ENCODE assay signal across 8 cellular contexts in genomic region chr15:55917881-55918296, GRCh38.
A peak's percentile ranks its signal among the peaks of the same experiment; 100 is the strongest.
DNase-seq lines count a peak whose midpoint lies in the region; ATAC-seq, FAIRE-seq and TF ChIP-seq lines count a peak whose summit lies in the region.

No MANE protein-coding gene starts in this region.

- in situ Hi-C loops in HepG2 (cut with HindIII; ENCODE audit: extremely low pct_ligation_motif_present, low pct_unique_long_range_greater_than_20kb): no loop called here

- no peak overlapping the region for H3K4me3 ChIP-seq in breast epithelium
- H3K4me3 ChIP-seq in HepG2 (replicated peaks in 1 of 3; ENCODE audit: insufficient read depth in 1 of 3, low read depth in 2 of 3, low read length in 3 of 3): no peak overlapping the region

- no peak overlapping the region for H2AFZ ChIP-seq in HepG2 (ENCODE audit: low read length)

- H3K4me2 ChIP-seq in HepG2 (ENCODE audit: low read depth, low read length): no peak overlapping the region

- FAIRE-seq in HepG2 (lab: Jason Lieb, UNC): no peak

- CTCF ChIA-PET in HepG2 (lab: Yijun Ruan, JAX; ENCODE audit: low intra/inter-chr PET ratio, low total read pairs): interaction anchor here (0.8 kb wide), 1 partner anchor 135 kb away, joined by 3 read pairs; no protein-coding TSS in a partner anchor

- no peak for TF ChIP-seq POLR2A in breast epithelium (IDR thresholded peaks at IDR 0.05)
- TF ChIP-seq POLR2A in HepG2 (IDR thresholded peaks at IDR 0.05; ENCODE audit: insufficient read depth in 1 of 2, low read depth in 2 of 2, low read length in 2 of 2): no peak

- no peaks in the 10 kb centered on the region for H3K4me1 ChIP-seq in breast epithelium
- H3K4me1 ChIP-seq in HepG2 (ENCODE audit: insufficient read depth, low read length): peaks cover 10% of the 10 kb centered on the region; the same call in 1 of the 2 replicates

- H3K79me2 ChIP-seq in HepG2 (ENCODE audit: insufficient read depth, low read length): no peaks in the 10 kb centered on the region

- no peak for TF ChIP-seq RAD21 in HepG2 (CRISPR knock-in tag; IDR thresholded peaks at IDR 0.05)

- no peak overlapping the region for H3K9ac ChIP-seq in HepG2 (ENCODE audit: insufficient read depth, low read depth, low read length)

- DNase-seq in stimulated activated CD4-positive, alpha-beta T cell treated with anti-CD3 and anti-CD28 coated beads, Interleukin-4, amount 100 ng/mL, for 24 hours: peak; percentile 8
- DNase-seq in stimulated activated CD4-positive, alpha-beta T cell treated with anti-CD3 and anti-CD28 coated beads, Interleukin-4, amount 100 ng/mL, for 4 hours: no peak
- DNase-seq in NCI-H226 (peak; percentile 88), breast epithelium (ENCODE audit: low spot score in 2 of 2) (no peak), HepG2 (ENCODE audit: low spot score) (peak; percentile 58), DMS153 treated with DMSO at 0.1 percent for 48 hours (lab: John Stamatoyannopoulos, UW; ENCODE audit: unreplicated experiment) (no peak), GOT3 (lab: John Stamatoyannopoulos, UW) (no peak)

- BruUV-seq in HepG2 (replicated peaks; lab: Mats Ljungman, UMichigan): no TSS peak

- H4K20me1 ChIP-seq in HepG2 (ENCODE audit: insufficient read depth, low read length): no peaks in the 10 kb centered on the region

- intact Hi-C loops in breast epithelium (cut with DNase I; ENCODE audit: low total_unique reads): no loop called here
- intact Hi-C loops in HepG2 (cut with micrococcal nuclease; ENCODE audit: unreplicated experiment): loop anchor here (5.0 kb wide), 1 partner anchor 134 kb away; no protein-coding TSS in a partner anchor

- peak in 2 of 3 donors; percentile 11 to 34 for TF ChIP-seq CTCF in breast epithelium (IDR thresholded peaks at IDR 0.05)
- TF ChIP-seq CTCF in HepG2 (CRISPR knock-in tag; IDR thresholded peaks at IDR 0.05): 0 out of 2 replicates have a peak, but pooled peaks have one; percentile 33

- H3K9me3 ChIP-seq in breast epithelium (no peaks in the 10 kb centered on the region), HepG2 (ENCODE audit: low read length) (no peaks in the 10 kb centered on the region)

- POLR2A ChIA-PET in HepG2 (lab: Yijun Ruan, JAX): interaction anchor here (0.7 kb wide), 1 partner anchor 35 kb away, joined by 4 read pairs; no protein-coding TSS in a partner anchor

- WGBS in HepG2 (ENCODE audit: low lambda C conversion rate): 0% methylated on average over 1 of the region's 1 CpG

- H3K27ac ChIP-seq in breast epithelium (no peak overlapping the region), HepG2 (ENCODE audit: extremely low read length, insufficient read depth, low read length) (no peak overlapping the region)

- H3K27me3 ChIP-seq in breast epithelium: no peaks in the 10 kb centered on the region
- H3K27me3 ChIP-seq in HepG2 (ENCODE audit: control insufficient read depth in 1 of 2, insufficient read depth in 2 of 2, low read length in 2 of 2): no peaks in the 10 kb centered on the region

- ATAC-seq in HepG2: peak; percentile 75
- no peak for ATAC-seq in GM18870 (IDR thresholded peaks at IDR 0.05; ENCODE audit: unreplicated experiment)

- H3K36me3 ChIP-seq in breast epithelium: no peaks in the 10 kb centered on the region
- H3K36me3 ChIP-seq in HepG2 (replicated peaks in 1 of 2; ENCODE audit: control insufficient read depth in 1 of 2, insufficient read depth in 2 of 2, low read length in 2 of 2): 0 out of 5 replicates have a peak, but pooled peaks cover 0 to 1% of the 10 kb centered on the region in 2 experiments

- no peak for TF ChIP-seq EP300 in HepG2 (IDR thresholded peaks at IDR 0.05; ENCODE audit: low read depth in 2 of 2, low read length in 2 of 2)
- no peak for TF ChIP-seq EP300 in HepG2 (CRISPR knock-in tag; IDR thresholded peaks at IDR 0.05; ENCODE audit: borderline replicate concordance)

TF ChIP-seq in HepG2, 621 proteins besides CTCF, POLR2A, EP300 and RAD21:
- TF ChIP-seq SMC3 (IDR thresholded peaks at IDR 0.05; ENCODE audit: low read length) (peak; percentile 14; the same call in 1 of the 2 replicates), AGO2 (optimal IDR thresholded peaks at IDR 0.05; ENCODE audit: low read depth, low read length) (no peak), FOXA3 (CRISPR knock-in tag; IDR thresholded peaks at IDR 0.05) (peak; percentile 32; the same call in 1 of the 2 replicates), ARID5B (CRISPR knock-in tag; IDR thresholded peaks at IDR 0.05) (0 out of 2 replicates have a peak, but pooled peaks have one; percentile 10), ZNF776 (CRISPR knock-in tag; IDR thresholded peaks at IDR 0.05) (no peak)
- TF ChIP-seq, protein P1, sequence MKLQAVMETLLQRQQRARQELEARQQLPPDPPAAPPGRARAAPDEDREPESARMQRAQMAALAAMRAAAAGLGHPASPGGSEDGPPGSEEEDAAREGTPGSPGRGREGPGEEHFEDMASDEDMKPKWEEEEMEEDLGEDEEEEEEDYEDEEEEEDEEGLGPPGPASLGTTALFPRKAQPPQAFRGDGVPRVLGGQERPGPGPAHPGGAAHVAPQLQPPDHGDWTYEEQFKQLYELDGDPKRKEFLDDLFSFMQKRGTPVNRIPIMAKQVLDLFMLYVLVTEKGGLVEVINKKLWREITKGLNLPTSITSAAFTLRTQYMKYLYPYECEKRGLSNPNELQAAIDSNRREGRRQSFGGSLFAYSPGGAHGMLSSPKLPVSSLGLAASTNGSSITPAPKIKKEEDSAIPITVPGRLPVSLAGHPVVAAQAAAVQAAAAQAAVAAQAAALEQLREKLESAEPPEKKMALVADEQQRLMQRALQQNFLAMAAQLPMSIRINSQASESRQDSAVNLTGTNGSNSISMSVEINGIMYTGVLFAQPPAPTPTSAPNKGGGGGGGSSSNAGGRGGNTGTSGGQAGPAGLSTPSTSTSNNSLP (IDR thresholded peaks at IDR 0.05; ENCODE audit: low read depth, low read length): peak; percentile 65; the same call in 1 of the 2 replicates

Comparison
In these comparisons a context has a peak if more than half of its experiments do, and no peak if none do; other contexts are left out.
1. DNase-seq: peak in stimulated activated CD4-positive, alpha-beta T cell treated with anti-CD3 and anti-CD28 coated beads, Interleukin-4, amount 100 ng/mL, for 24 hours (single experiment), NCI-H226 (single experiment) and HepG2 (single experiment); none in stimulated activated CD4-positive, alpha-beta T cell treated with anti-CD3 and anti-CD28 coated beads, Interleukin-4, amount 100 ng/mL, for 4 hours (0 of 2), breast epithelium (0 of 2), DMS153 treated with DMSO at 0.1 percent for 48 hours (single experiment) and GOT3 (single experiment).